Comparison of ENCODE assay signal across 27 cellular contexts in the genomic region with DNA sequence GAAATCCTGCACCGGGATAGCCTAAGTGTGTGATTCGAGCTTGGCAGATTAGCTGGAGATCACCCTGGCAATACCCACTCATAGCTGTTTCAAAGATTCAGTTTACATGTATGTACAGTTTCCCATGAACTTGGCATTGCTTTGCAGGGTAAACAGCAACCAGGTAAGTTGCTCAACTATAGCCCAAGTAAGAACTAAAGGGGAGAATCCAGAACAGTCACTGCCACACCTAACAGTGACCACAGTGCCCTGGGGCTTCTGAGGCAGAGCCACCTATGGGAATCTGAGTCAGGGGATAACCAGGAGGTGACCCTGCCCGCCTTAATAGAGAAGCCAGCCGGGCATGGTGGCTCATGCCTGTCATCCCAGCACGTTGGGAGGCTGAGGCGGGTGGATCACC.
"Had no signal": no experiment of that assay in that cellular context is flagged by ENCODE, and none has a peak within 500 bp of the region (broad histone marks: within the 10 kb centered on the region; RNA-seq: fewer than 3 reads in every experiment).

No MANE protein-coding gene starts in this region.

- H3K36me3 Mint-ChIP-seq: naive B cell had no signal

- H3K4me3 ChIP-seq: coronary artery, gastrocnemius medialis, mucosa of descending colon, upper lobe of right lung had no signal

- H3K27ac Mint-ChIP-seq: activated CD8-positive, alpha-beta T cell treated with anti-CD3 and anti-CD28 coated beads, Interleukin-2, amount 10 ng/mL, durations not matched to agents 7 days and 5 days; activated naive CD4-positive, alpha-beta T cell treated with anti-CD3 and anti-CD28 coated beads, Interleukin-2, amount 50 U/mL, for 24 hours had no signal

- H3K9me3 Mint-ChIP-seq: activated naive CD4-positive, alpha-beta T cell treated with anti-CD3 and anti-CD28 coated beads, Interleukin-2, amount 50 U/mL, for 24 hours; activated T-helper 1 cell treated with anti-CD3 and anti-CD28 coated beads, Interleukin-12 subunit alpha, Interleukin-12 subunit beta, Interleukin-2, Interleukin-4 antibody, amounts not matched to agents 30 ng/mL and 10 ng/mL and 1 ng/mL, durations not matched to agents 14 hours and 24 hours and 36 hours; brain; central memory CD8-positive, alpha-beta T cell; naive B cell; neural crest cell had no signal

- H3K27me3 ChIP-seq: gastrocnemius medialis, upper lobe of right lung had no signal

- H3K4me1 ChIP-seq: gastrocnemius medialis, upper lobe of right lung had no signal

- H3K27me3 Mint-ChIP-seq: activated naive CD4-positive, alpha-beta T cell treated with anti-CD3 and anti-CD28 coated beads, Interleukin-2, amount 50 U/mL, for 24 hours; brain; central memory CD8-positive, alpha-beta T cell; naive B cell had no signal

- H3K4me3 Mint-ChIP-seq: activated CD8-positive, alpha-beta T cell treated with anti-CD3 and anti-CD28 coated beads, Interleukin-2, amount 10 ng/mL, durations not matched to agents 7 days and 5 days; activated naive CD4-positive, alpha-beta T cell treated with anti-CD3 and anti-CD28 coated beads, Interleukin-2, amount 50 U/mL, for 24 hours; activated T-helper 1 cell treated with anti-CD3 and anti-CD28 coated beads, Interleukin-12 subunit alpha, Interleukin-12 subunit beta, Interleukin-2, Interleukin-4 antibody, amounts not matched to agents 30 ng/mL and 10 ng/mL and 1 ng/mL, durations not matched to agents 14 hours and 24 hours and 36 hours; brain; central memory CD8-positive, alpha-beta T cell; naive B cell had no signal

- DNase-seq: activated CD4-positive, alpha-beta T cell treated with anti-CD3 and anti-CD28 coated beads, Interleukin-2, amount 50 U/mL, for 1 hour; activated CD4-positive, CD25-positive, alpha-beta regulatory T cell treated with anti-CD3 and anti-CD28 coated beads, Interleukin-2, amount 50 U/mL, for 72 hours; activated CD8-positive, alpha-beta T cell treated with anti-CD3 and anti-CD28 coated beads, Interleukin-2, amount 10 ng/mL, durations not matched to agents 7 days and 5 days; activated gamma-delta T cell treated with Interleukin-2 at 50 U/mL for 16 hours; anterior cingulate cortex; gastrocnemius medialis; head of caudate nucleus; hypothalamus; left colon; mesendoderm; mucosa of descending colon; naive B cell; occipital lobe; retina; stimulated activated CD4-positive, alpha-beta T cell treated with anti-CD3 and anti-CD28 coated beads, Interleukin-4, amount 100 ng/mL, for 24 hours; stimulated activated naive CD4-positive, alpha-beta T cell treated with Interleukin-2 at 50 U/mL for 16 hours; T-helper 1 cell; upper lobe of right lung; WERI-Rb-1 had no signal

- ATAC-seq: activated CD8-positive, alpha-beta T cell treated with anti-CD3 and anti-CD28 coated beads, Interleukin-2, amount 10 ng/mL, durations not matched to agents 7 days and 5 days; gastrocnemius medialis; left colon; mucosa of descending colon; upper lobe of right lung had no signal

- FAIRE-seq: endometrium, TTC549 had no signal

- H3K9me3 ChIP-seq: gastrocnemius medialis, mucosa of descending colon, upper lobe of right lung had no signal

- H3K4me1 Mint-ChIP-seq: activated naive CD4-positive, alpha-beta T cell treated with anti-CD3 and anti-CD28 coated beads, Interleukin-2, amount 50 U/mL, for 24 hours; brain; central memory CD8-positive, alpha-beta T cell; naive B cell; neural crest cell had no signal

- H3K27ac ChIP-seq: gastrocnemius medialis, upper lobe of right lung, WERI-Rb-1 had no signal
